ENCODE assay signal across 9 cellular contexts in the genomic region with DNA sequence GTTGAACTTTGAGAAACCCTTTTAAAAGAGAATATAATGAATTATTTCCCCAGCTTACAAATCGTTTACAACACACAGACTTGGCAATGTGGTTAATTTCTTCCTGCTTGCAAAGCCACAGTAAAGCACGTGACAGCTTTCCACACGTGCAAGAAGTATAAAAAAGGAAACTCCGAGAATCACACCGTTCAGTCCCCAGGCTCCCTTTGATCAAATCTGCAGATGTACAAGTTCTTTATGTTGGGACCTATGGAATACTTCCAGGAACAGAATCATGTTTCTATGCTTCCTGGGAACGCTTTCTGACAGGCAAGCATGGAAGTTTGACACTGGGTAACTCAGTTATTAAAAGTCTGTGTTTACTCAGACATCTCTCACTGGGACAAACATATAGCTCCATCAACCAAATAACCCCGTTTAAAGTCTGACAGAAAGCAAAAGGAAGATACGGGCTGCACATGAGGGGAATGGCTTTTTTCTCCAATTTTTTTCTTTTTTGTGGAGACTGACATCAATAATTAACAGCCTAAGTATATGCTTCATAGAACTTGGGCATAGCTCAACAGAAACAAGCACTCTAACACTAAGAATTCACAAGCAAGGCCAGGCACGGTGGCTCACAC.
A peak's percentile ranks its signal among the peaks of the same experiment; 100 is the strongest.
DNase-seq lines count a peak whose midpoint lies in the region; ATAC-seq and TF ChIP-seq lines count a peak whose summit lies in the region.
"Had no signal": no experiment of that assay in that cellular context is flagged by ENCODE, and none has a peak within 500 bp of the region (broad histone marks: within the 10 kb centered on the region; RNA-seq: fewer than 3 reads in every experiment).

No MANE protein-coding gene starts in this region.

- no peaks in the 10 kb centered on the region for H3K27me3 ChIP-seq in H9 (ENCODE audit: insufficient read depth, low read length)
- H3K27me3 ChIP-seq in right atrium auricular region, result no peaks in the 10 kb centered on the region

- no peak overlapping the region for H3K4me2 ChIP-seq in H9 (ENCODE audit: insufficient read depth, insufficient read length, low read length)
- H3K4me2 ChIP-seq: smooth muscle cell had no signal

- TF ChIP-seq CTCF in H9 (conservative IDR thresholded peaks at IDR 0.05) (no peak), right atrium auricular region (IDR thresholded peaks at IDR 0.05) (no peak)

- CTCF ChIA-PET in activated CD8-positive, alpha-beta memory T cell treated with anti-CD3 and anti-CD28 coated beads, Interleukin-2, amount 10 ng/mL, durations not matched to agents 7 days and 5 days (lab: Charles Lee), result no interaction called here

- peaks cover 14% of the 10 kb centered on the region for H3K36me3 Mint-ChIP-seq in activated CD8-positive, alpha-beta memory T cell treated with anti-CD3 and anti-CD28 coated beads, Interleukin-2, amount 10 ng/mL, durations not matched to agents 7 days and 5 days
- peaks cover 6 to 14% (median 8%) of the 10 kb centered on the region in 3 experiments; a peak in 6 of 7 replicates for H3K36me3 Mint-ChIP-seq in H9 (ENCODE audit: insufficient read depth in 1 of 3, low read depth in 3 of 3)

- H3K36me3 ChIP-seq in right atrium auricular region, result no peaks in the 10 kb centered on the region

- ATAC-seq in HG03196 (IDR thresholded peaks at IDR 0.05; ENCODE audit: unreplicated experiment), result peak; percentile 73
- ATAC-seq in activated CD8-positive, alpha-beta memory T cell treated with anti-CD3 and anti-CD28 coated beads, Interleukin-2, amount 10 ng/mL, durations not matched to agents 7 days and 5 days, result peak; percentile 53

- no peak overlapping the region for H2BK15ac ChIP-seq in H9 (ENCODE audit: low read depth, low read length)

- H3K27ac ChIP-seq in H9 (ENCODE audit: insufficient read length, low read depth, low read length) (no peak overlapping the region), right atrium auricular region (no peak overlapping the region)

- no peaks in the 10 kb centered on the region for H3K79me1 ChIP-seq in H9 (ENCODE audit: insufficient read depth, low read depth, low read length, poor library complexity, severe bottlenecking)

- no peak overlapping the region for H4K8ac ChIP-seq in H9 (replicated peaks; ENCODE audit: insufficient read length, low read depth, low read length)

- no CpG with 5 or more reads among the region's 9 CpGs for WGBS in H9 (ENCODE audit: extremely low coverage, insufficient read length, low lambda C conversion rate)

- no peak overlapping the region for H4K91ac ChIP-seq in H9 (ENCODE audit: insufficient read length, low read depth, low read length)

- DNase-seq in activated CD4-positive, CD25-positive, alpha-beta regulatory T cell treated with anti-CD3 and anti-CD28 coated beads, Interleukin-2, amount 50 U/mL, for 16 hours (ENCODE audit: low read depth, low spot score), result peak; percentile 25
- no peak for DNase-seq in activated CD4-positive, CD25-positive, alpha-beta regulatory T cell (lab: John Stamatoyannopoulos, UW)
- peak; percentile 66 for DNase-seq in activated CD8-positive, alpha-beta memory T cell treated with anti-CD3 and anti-CD28 coated beads, Interleukin-2, amount 10 ng/mL, durations not matched to agents 7 days and 5 days
- peak; percentile 11 to 16 for DNase-seq in stimulated activated CD8-positive, alpha-beta memory T cell treated with anti-CD3 and anti-CD28 coated beads, Interleukin-7, amount 100 ng/mL, for 1 hour (ENCODE audit: low read depth in 2 of 2)
- DNase-seq in H9, result no peak
- no peak for DNase-seq in right atrium auricular region (ENCODE audit: low spot score)
- DNase-seq in H4 (ENCODE audit: low spot score), result no peak

- H2BK12ac ChIP-seq in H9 (ENCODE audit: insufficient read length, low read depth, low read length), result no peak overlapping the region

- H3K9me3 ChIP-seq in H9 (ENCODE audit: control insufficient read depth, low read depth, low read length) (no peaks in the 10 kb centered on the region), right atrium auricular region (no peaks in the 10 kb centered on the region)

- H3K27me3 Mint-ChIP-seq in activated CD8-positive, alpha-beta memory T cell treated with anti-CD3 and anti-CD28 coated beads, Interleukin-2, amount 10 ng/mL, durations not matched to agents 7 days and 5 days, result no peaks in the 10 kb centered on the region
- no peaks in the 10 kb centered on the region for H3K27me3 Mint-ChIP-seq in H9 (ENCODE audit: low read depth)

- H3K14ac ChIP-seq in H9 (ENCODE audit: insufficient read depth, low read length), result no peak overlapping the region

- no peaks in the 10 kb centered on the region for H4K20me1 ChIP-seq in H9 (ENCODE audit: control insufficient read depth, insufficient read depth, insufficient read length)

- H2AK5ac ChIP-seq in H9 (ENCODE audit: insufficient read length, low read length), result no peak overlapping the region

- H3K23ac ChIP-seq in H9 (ENCODE audit: insufficient read length, low read depth, low read length), result no peak overlapping the region

- H3K4me3 ChIP-seq in right atrium auricular region, result no peak overlapping the region
- H3K4me3 ChIP-seq: smooth muscle cell had no signal

- no peak overlapping the region for H3T11ph ChIP-seq in H9 (ENCODE audit: low read length)

- H2BK20ac ChIP-seq in H9 (ENCODE audit: low read depth, low read length, poor library complexity, severe bottlenecking), result no peak overlapping the region

- H3K4me1 Mint-ChIP-seq in activated CD8-positive, alpha-beta memory T cell treated with anti-CD3 and anti-CD28 coated beads, Interleukin-2, amount 10 ng/mL, durations not matched to agents 7 days and 5 days, result peaks cover 22% of the 10 kb centered on the region
- H3K4me1 Mint-ChIP-seq in H9, result peaks cover 13 to 17% of the 10 kb centered on the region in 2 experiments

- H3K9ac ChIP-seq in H9 (ENCODE audit: extremely low read depth, insufficient read length, low read length), result no peak overlapping the region

- no peak overlapping the region for H4K5ac ChIP-seq in H9 (ENCODE audit: insufficient read length, low read depth, low read length)

- no peak overlapping the region for H2BK5ac ChIP-seq in H9 (ENCODE audit: insufficient read length, low read length)

- no peaks in the 10 kb centered on the region for H3K9me3 Mint-ChIP-seq in activated CD8-positive, alpha-beta memory T cell treated with anti-CD3 and anti-CD28 coated beads, Interleukin-2, amount 10 ng/mL, durations not matched to agents 7 days and 5 days (ENCODE audit: low read depth)
- H3K9me3 Mint-ChIP-seq in H9, result peaks cover under 1 to 3% of the 10 kb centered on the region in 2 experiments; a peak in 2 of 5 replicates

- H3K27ac Mint-ChIP-seq in activated CD8-positive, alpha-beta memory T cell treated with anti-CD3 and anti-CD28 coated beads, Interleukin-2, amount 10 ng/mL, durations not matched to agents 7 days and 5 days, result no peak overlapping the region
- no peak overlapping the region for H3K27ac Mint-ChIP-seq in H9

- no peak overlapping the region for H3K4ac ChIP-seq in H9 (ENCODE audit: low read depth, low read length)

- H3K18ac ChIP-seq in H9 (ENCODE audit: insufficient read length, low read depth, low read length), result no peak overlapping the region

- no peak overlapping the region for H3K4me3 Mint-ChIP-seq in activated CD8-positive, alpha-beta memory T cell treated with anti-CD3 and anti-CD28 coated beads, Interleukin-2, amount 10 ng/mL, durations not matched to agents 7 days and 5 days
- H3K4me3 Mint-ChIP-seq in H9, result no peak overlapping the region; a peak in 1 of 5 replicates

- H3K56ac ChIP-seq in H9 (ENCODE audit: insufficient read length, low read depth, low read length), result no peak overlapping the region

- no peaks in the 10 kb centered on the region for H3K23me2 ChIP-seq in H9 (ENCODE audit: insufficient read length, low read depth, low read length, poor library complexity, severe bottlenecking)

- no peak overlapping the region for H2AFZ ChIP-seq in H9 (ENCODE audit: low read length)

- H3K4me1 ChIP-seq in H9 (ENCODE audit: insufficient read depth, low read length) (peaks cover 5% of the 10 kb centered on the region; the same call in 1 of the 2 replicates), right atrium auricular region (no peaks in the 10 kb centered on the region)

- H3K79me2 ChIP-seq in H9 (ENCODE audit: insufficient read depth, low read length), result no peaks in the 10 kb centered on the region

- H2BK120ac ChIP-seq in H9 (ENCODE audit: low read depth, low read length, poor library complexity, severe bottlenecking), result no peak overlapping the region

Comparison
In these comparisons a context has a peak if more than half of its experiments do, and no peak if none do; other contexts are left out.
1. DNase-seq: peak in activated CD4-positive, CD25-positive, alpha-beta regulatory T cell treated with anti-CD3 and anti-CD28 coated beads, Interleukin-2, amount 50 U/mL, for 16 hours (single experiment), activated CD8-positive, alpha-beta memory T cell treated with anti-CD3 and anti-CD28 coated beads, Interleukin-2, amount 10 ng/mL, durations not matched to agents 7 days and 5 days (single experiment) and stimulated activated CD8-positive, alpha-beta memory T cell treated with anti-CD3 and anti-CD28 coated beads, Interleukin-7, amount 100 ng/mL, for 1 hour (2 of 2); none in activated CD4-positive, CD25-positive, alpha-beta regulatory T cell (0 of 4), H9 (single experiment), right atrium auricular region (single experiment) and H4 (single experiment).